ENCODE assay signal across 24 cellular contexts in the genomic region with DNA sequence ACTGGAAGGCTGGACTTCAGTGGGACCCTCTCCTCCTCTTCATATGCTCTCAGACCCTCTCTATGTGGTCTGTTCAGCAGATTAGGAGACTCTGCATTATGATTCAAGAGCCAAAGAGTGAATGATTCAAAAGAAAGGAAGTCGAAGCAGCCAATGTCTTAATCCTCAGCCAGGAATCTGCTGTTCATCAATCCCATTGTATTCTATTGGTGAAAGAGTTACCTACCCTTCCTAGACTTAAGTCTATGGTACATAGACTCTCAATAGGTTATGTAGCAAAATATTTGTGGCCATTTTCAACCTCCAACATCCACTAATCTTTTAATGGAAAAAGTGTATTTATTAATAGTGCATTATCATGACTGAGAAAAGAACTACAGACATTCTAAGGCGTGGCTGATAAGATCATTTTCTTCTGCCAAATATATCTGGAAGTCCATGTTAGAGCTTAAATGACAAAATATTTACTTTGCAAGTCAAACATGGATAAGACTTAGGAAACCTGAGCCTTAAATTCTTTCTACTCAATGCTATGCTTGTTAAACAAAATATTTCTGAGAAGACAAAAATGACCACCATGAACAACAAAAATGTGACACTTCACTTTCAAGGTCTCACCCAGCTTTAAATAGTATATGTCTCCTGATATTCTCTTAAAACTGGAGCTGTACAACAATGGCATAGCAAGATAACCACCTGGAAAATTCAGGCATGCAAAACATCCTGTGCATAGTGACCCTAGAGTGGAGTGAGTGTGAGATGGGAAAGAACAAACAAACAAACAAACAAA.
"Had no signal": no experiment of that assay in that cellular context is flagged by ENCODE, and none has a peak within 500 bp of the region (broad histone marks: within the 10 kb centered on the region; RNA-seq: fewer than 3 reads in every experiment).

No MANE protein-coding gene starts in this region.

- H3K4me3 ChIP-seq: dorsolateral prefrontal cortex, lower lobe of right lung, psoas muscle, upper lobe of left lung had no signal

- ATAC-seq: activated CD8-positive, alpha-beta memory T cell treated with anti-CD3 and anti-CD28 coated beads, Interleukin-2, amount 10 ng/mL, durations not matched to agents 7 days and 5 days; activated CD8-positive, alpha-beta T cell treated with anti-CD3 and anti-CD28 coated beads for 36 hours; activated naive CD8-positive, alpha-beta T cell treated with anti-CD3 and anti-CD28 coated beads, Interleukin-2, amount 50 U/mL, for 24 hours; effector memory CD8-positive, alpha-beta T cell; esophagus mucosa; left lobe of liver; lower lobe of right lung; naive thymus-derived CD8-positive, alpha-beta T cell; psoas muscle; right cardiac atrium; stimulated activated naive CD8-positive, alpha-beta T cell treated with anti-CD3 and anti-CD28 coated beads, Interleukin-15, Interleukin-2, amounts not matched to agents 100 U/mL and 50 U/mL, for 24 hours had no signal

- H3K4me1 ChIP-seq: lower lobe of right lung, psoas muscle, upper lobe of left lung had no signal

- H3K4me3 Mint-ChIP-seq: activated CD4-positive, alpha-beta T cell treated with anti-CD3 and anti-CD28 coated beads, Interleukin-2, amount 10 ng/mL, durations not matched to agents 7 days and 5 days; activated CD8-positive, alpha-beta memory T cell treated with anti-CD3 and anti-CD28 coated beads, Interleukin-2, amount 10 ng/mL, durations not matched to agents 7 days and 5 days; activated CD8-positive, alpha-beta T cell treated with anti-CD3 and anti-CD28 coated beads for 36 hours; activated naive CD8-positive, alpha-beta T cell treated with anti-CD3 and anti-CD28 coated beads, Interleukin-2, amount 50 U/mL, for 24 hours; activated T-helper 1 cell treated with anti-CD3 and anti-CD28 coated beads, Interleukin-12 subunit alpha, Interleukin-12 subunit beta, Interleukin-2, Interleukin-4 antibody, amounts not matched to agents 30 ng/mL and 10 ng/mL and 1 ng/mL, durations not matched to agents 14 hours and 24 hours and 36 hours; effector memory CD8-positive, alpha-beta T cell; naive thymus-derived CD8-positive, alpha-beta T cell had no signal

- H3K27ac Mint-ChIP-seq: activated CD4-positive, alpha-beta T cell treated with anti-CD3 and anti-CD28 coated beads, Interleukin-2, amount 10 ng/mL, durations not matched to agents 7 days and 5 days; activated CD8-positive, alpha-beta memory T cell treated with anti-CD3 and anti-CD28 coated beads, Interleukin-2, amount 10 ng/mL, durations not matched to agents 7 days and 5 days; activated CD8-positive, alpha-beta T cell treated with anti-CD3 and anti-CD28 coated beads for 36 hours; activated naive CD8-positive, alpha-beta T cell treated with anti-CD3 and anti-CD28 coated beads, Interleukin-2, amount 50 U/mL, for 24 hours; activated T-helper 1 cell treated with anti-CD3 and anti-CD28 coated beads, Interleukin-12 subunit alpha, Interleukin-12 subunit beta, Interleukin-2, Interleukin-4 antibody, amounts not matched to agents 30 ng/mL and 10 ng/mL and 1 ng/mL, durations not matched to agents 14 hours and 24 hours and 36 hours; effector memory CD8-positive, alpha-beta T cell; naive thymus-derived CD8-positive, alpha-beta T cell had no signal

- H3K27ac ChIP-seq: lower lobe of right lung, psoas muscle, upper lobe of left lung, WERI-Rb-1 had no signal

- H3K4me1 Mint-ChIP-seq: activated CD4-positive, alpha-beta T cell treated with anti-CD3 and anti-CD28 coated beads, Interleukin-2, amount 10 ng/mL, durations not matched to agents 7 days and 5 days; activated CD8-positive, alpha-beta memory T cell treated with anti-CD3 and anti-CD28 coated beads, Interleukin-2, amount 10 ng/mL, durations not matched to agents 7 days and 5 days; activated naive CD8-positive, alpha-beta T cell treated with anti-CD3 and anti-CD28 coated beads, Interleukin-2, amount 50 U/mL, for 24 hours; naive thymus-derived CD8-positive, alpha-beta T cell had no signal

- H3K36me3 ChIP-seq: lower lobe of right lung, upper lobe of left lung, WERI-Rb-1 had no signal

- DNase-seq: activated CD4-positive, alpha-beta T cell treated with anti-CD3 and anti-CD28 coated beads, Interleukin-2, amount 10 ng/mL, durations not matched to agents 7 days and 5 days; activated CD4-positive, CD25-positive, alpha-beta regulatory T cell treated with anti-CD3 and anti-CD28 coated beads, Interleukin-2, amount 50 U/mL, for 72 hours; activated CD8-positive, alpha-beta memory T cell treated with anti-CD3 and anti-CD28 coated beads, Interleukin-2, amount 10 ng/mL, durations not matched to agents 7 days and 5 days; activated CD8-positive, alpha-beta T cell treated with anti-CD3 and anti-CD28 coated beads for 36 hours; activated gamma-delta T cell; activated naive CD4-positive, alpha-beta T cell treated with anti-CD3 and anti-CD28 coated beads, Interleukin-2, amount 50 U/mL, for 16 hours; activated naive CD8-positive, alpha-beta T cell treated with anti-CD3 and anti-CD28 coated beads, Interleukin-2, amount 50 U/mL, for 24 hours; aorta; central memory CD4-positive, alpha-beta T cell; dorsolateral prefrontal cortex; effector memory CD8-positive, alpha-beta T cell; foreskin melanocyte; lower lobe of right lung; naive thymus-derived CD8-positive, alpha-beta T cell; psoas muscle; right cardiac atrium; stimulated activated CD4-positive, alpha-beta T cell treated with anti-CD3 and anti-CD28 coated beads, Interleukin-4, amount 100 ng/mL, for 4 hours; stimulated activated naive CD8-positive, alpha-beta T cell treated with anti-CD3 and anti-CD28 coated beads, Interleukin-15, Interleukin-2, amounts not matched to agents 100 U/mL and 50 U/mL, for 24 hours; upper lobe of left lung; WERI-Rb-1 had no signal

- H3K9me3 ChIP-seq: lower lobe of right lung, psoas muscle had no signal

- H3K27me3 ChIP-seq: dorsolateral prefrontal cortex, upper lobe of left lung had no signal

- FAIRE-seq: endothelial cell of umbilical vein had no signal

- H3K27me3 Mint-ChIP-seq: activated CD4-positive, alpha-beta T cell treated with anti-CD3 and anti-CD28 coated beads, Interleukin-2, amount 10 ng/mL, durations not matched to agents 7 days and 5 days; activated CD8-positive, alpha-beta memory T cell treated with anti-CD3 and anti-CD28 coated beads, Interleukin-2, amount 10 ng/mL, durations not matched to agents 7 days and 5 days; activated CD8-positive, alpha-beta T cell treated with anti-CD3 and anti-CD28 coated beads for 36 hours; activated naive CD8-positive, alpha-beta T cell treated with anti-CD3 and anti-CD28 coated beads, Interleukin-2, amount 50 U/mL, for 24 hours; effector memory CD8-positive, alpha-beta T cell; naive thymus-derived CD8-positive, alpha-beta T cell had no signal

- H3K36me3 Mint-ChIP-seq: activated CD8-positive, alpha-beta memory T cell treated with anti-CD3 and anti-CD28 coated beads, Interleukin-2, amount 10 ng/mL, durations not matched to agents 7 days and 5 days; naive thymus-derived CD8-positive, alpha-beta T cell had no signal
